Comparison of ENCODE assay signal across 23 cellular contexts in genomic region chr2:196544906-196545433, GRCh38.
"Had no signal": no experiment of that assay in that cellular context is flagged by ENCODE, and none has a peak within 500 bp of the region (broad histone marks: within the 10 kb centered on the region; RNA-seq: fewer than 3 reads in every experiment).

No MANE protein-coding gene starts in this region.

- H3K4me3 ChIP-seq: adrenal gland, colonic mucosa, prostate gland, skin epidermis, tibial artery had no signal

- DNase-seq: activated CD8-positive, alpha-beta memory T cell treated with anti-CD3 and anti-CD28 coated beads for 24 hours; activated CD8-positive, alpha-beta memory T cell treated with anti-CD3 and anti-CD28 coated beads, Interleukin-2, amount 50 U/mL, for 4 hours; activated naive CD4-positive, alpha-beta T cell; activated T-cell treated with anti-CD3 and anti-CD28 coated beads, Interleukin-2, amount 50 U/mL, for 4 hours; adrenal gland; colonic mucosa; endodermal cell; glutamatergic neuron; hippocampal formation; left ventricle myocardium superior; mammary epithelial cell; midbrain; natural killer cell; right cardiac atrium; stimulated activated CD4-positive, alpha-beta T cell treated with anti-CD3 and anti-CD28 coated beads, Interleukin-1b, Interleukin-23, amount 100 ng/mL, for 48 hours; T-helper 1 cell; tibial artery had no signal

- H3K36me3 ChIP-seq: adrenal gland, colonic mucosa, prostate gland, tibial artery had no signal

- H3K27ac ChIP-seq: adrenal gland, colonic mucosa, epithelial cell of prostate, prostate gland, skin epidermis, tibial artery had no signal

- FAIRE-seq: astrocyte, frontal cortex had no signal

- H3K4me1 ChIP-seq: adrenal gland, colonic mucosa, prostate gland, tibial artery had no signal

- H3K27me3 ChIP-seq: adrenal gland, colonic mucosa, tibial artery had no signal

- ATAC-seq: activated T-cell treated with anti-CD3 and anti-CD28 coated beads, Interleukin-2, amount 50 U/mL, for 4 hours; left ventricle myocardium superior; natural killer cell; right cardiac atrium; WTC11 had no signal

- H3K9me3 ChIP-seq: adrenal gland, colonic mucosa, prostate gland, tibial artery had no signal
